ENCODE assay signal across 35 cellular contexts in the genomic region with DNA sequence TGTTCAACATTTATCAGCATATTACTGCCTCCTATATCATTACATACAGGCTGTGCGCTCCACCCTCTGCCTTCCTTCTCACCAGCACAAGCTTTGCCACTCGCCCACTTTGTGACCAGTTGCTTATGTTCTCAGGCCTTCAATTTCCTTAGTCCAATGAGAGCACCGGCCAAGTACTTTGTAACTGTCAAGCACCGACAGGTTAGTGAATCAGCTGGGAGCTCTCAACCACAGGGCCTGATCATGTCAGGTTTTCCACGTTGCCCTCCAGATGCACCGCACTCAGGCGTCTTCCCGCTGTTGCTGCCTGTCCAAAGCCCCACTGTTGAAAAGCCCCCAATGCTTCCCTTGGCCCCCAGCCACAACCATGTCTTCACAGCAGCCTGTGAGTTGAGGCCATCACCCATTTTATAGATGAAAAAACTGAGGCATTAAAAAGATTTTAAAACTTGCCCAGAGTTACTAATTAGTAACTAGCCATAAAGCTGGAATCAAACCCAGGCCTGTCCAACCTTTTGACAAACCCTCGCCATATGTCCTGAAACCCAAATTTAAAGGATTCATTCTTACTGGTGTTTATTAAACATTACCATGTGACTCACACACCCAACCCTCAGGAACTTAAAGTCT.
"Had no signal": no experiment of that assay in that cellular context is flagged by ENCODE, and none has a peak within 500 bp of the region (broad histone marks: within the 10 kb centered on the region; RNA-seq: fewer than 3 reads in every experiment).

No MANE protein-coding gene starts in this region.

- ATAC-seq: activated CD8-positive, alpha-beta T cell treated with anti-CD3 and anti-CD28 coated beads for 36 hours; activated naive CD4-positive, alpha-beta T cell treated with anti-CD3 and anti-CD28 coated beads, Interleukin-2, amount 50 U/mL, for 72 hours; activated T-cell treated with anti-CD3 and anti-CD28 coated beads, Interleukin-2, amount 50 U/mL, for 72 hours; activated T-helper 17 cell treated with anti-CD3 and anti-CD28 coated beads, Interleukin-2, amount 50 U/mL, for 72 hours; body of pancreas; PC-3; Right ventricle myocardium inferior; SK-N-SH treated with all-trans-retinoic acid at 6 μM for 48 hours had no signal

- FAIRE-seq: astrocyte, RCC 7860 had no signal

- H3K36me3 ChIP-seq: adrenal gland, breast epithelium, WERI-Rb-1 had no signal

- DNase-seq: activated CD4-positive, alpha-beta T cell treated with anti-CD3 and anti-CD28 coated beads, Interleukin-2, amount 10 ng/mL, durations not matched to agents 24 days and 14 days; activated CD4-positive, alpha-beta T cell treated with anti-CD3 and anti-CD28 coated beads, Interleukin-2, amount 50 U/mL, for 4 hours; activated CD4-positive, CD25-positive, alpha-beta regulatory T cell; activated CD8-positive, alpha-beta T cell treated with anti-CD3 and anti-CD28 coated beads for 36 hours; activated gamma-delta T cell treated with Interleukin-2 at 50 U/mL for 16 hours; activated naive CD4-positive, alpha-beta T cell treated with anti-CD3 and anti-CD28 coated beads for 36 hours; activated T-cell treated with anti-CD3 and anti-CD28 coated beads, Interleukin-2, amount 50 U/mL, for 1 hour; activated T-cell treated with anti-CD3 and anti-CD28 coated beads, Interleukin-2, amount 50 U/mL, for 72 hours; adrenal gland; caudate nucleus; NCI-H1092 treated with DMSO at 0.1 percent for 48 hours; NCI-H1417; NCI-H146; NCI-H187; NCI-H2081; NCI-H2171 treated with DMSO at 0.1 percent for 48 hours; NCI-H345; NCI-H524 treated with DMSO at 0.1 percent for 48 hours; PC-3; SIG-M5; SW 1271; T-helper 1 cell; T-helper 2 cell; T-helper 9 cell; WERI-Rb-1 had no signal

- H3K9ac ChIP-seq: KMS-11 had no signal

- H3K4me1 ChIP-seq: breast epithelium had no signal

- H3K27me3 ChIP-seq: adrenal gland had no signal

- H3K27ac ChIP-seq: adrenal gland, breast epithelium, KMS-11, RWPE1, WERI-Rb-1 had no signal

- H3K4me3 ChIP-seq: adrenal gland, body of pancreas, breast epithelium had no signal

- H3K4me2 ChIP-seq: KMS-11 had no signal

- H3K9me3 ChIP-seq: adrenal gland, body of pancreas, breast epithelium had no signal
